11 cellular contexts compared by ENCODE assay signal in the genomic region with DNA sequence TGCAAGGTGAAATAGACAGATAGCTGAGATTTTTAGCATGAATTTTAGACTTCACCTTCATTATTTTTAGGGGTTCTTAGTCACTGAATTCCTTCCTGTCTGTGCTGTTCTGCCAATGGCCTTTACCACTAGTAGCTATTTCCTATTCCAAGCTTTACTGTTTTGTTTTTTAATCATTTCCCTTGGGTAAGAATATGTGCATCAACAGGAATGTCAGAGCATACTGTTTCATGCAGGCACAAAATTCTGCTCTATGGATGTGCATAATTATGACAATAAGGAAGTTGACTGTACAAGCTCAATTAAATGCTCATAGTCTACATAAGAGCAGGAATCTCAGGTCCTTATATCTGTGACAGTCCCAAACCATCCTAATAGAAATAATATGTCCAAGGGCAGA. TPM values are rescaled to one million over a fixed set of nuclear protein-coding genes. Genes with fewer than 3 reads are reported as not detected.
DNase-seq lines count a peak whose midpoint lies in the region; ATAC-seq and TF ChIP-seq lines count a peak whose summit lies in the region.
"Had no signal": no experiment of that assay in that cellular context is flagged by ENCODE, and none has a peak within 500 bp of the region (broad histone marks: within the 10 kb centered on the region; RNA-seq: fewer than 3 reads in every experiment).

No MANE protein-coding gene starts in this region.

- TF ChIP-seq CTCF in CD8-positive, alpha-beta T cell (IDR thresholded peaks at IDR 0.05) = no peak
- TF ChIP-seq CTCF in osteocyte (IDR thresholded peaks at IDR 0.05) = no peak
- no peak for TF ChIP-seq CTCF in lower leg skin (IDR thresholded peaks at IDR 0.05)

- CTCF ChIA-PET in CD8-positive, alpha-beta T cell (lab: Charles Lee) = interaction anchor here (0.6 to 7.3 kb wide), 9 partner anchors 21 to 167 kb away, joined by 3 to 72 read pairs (median 4); no protein-coding TSS in a partner anchor

- H3K36me3 ChIP-seq in CD8-positive, alpha-beta T cell (ENCODE audit: insufficient read depth, low read length) = peaks cover 37% of the 10 kb centered on the region

- no peak for DNase-seq in CD8-positive, alpha-beta T cell
- DNase-seq in LHCN-M2 (ENCODE audit: low read depth) = peak; percentile 37
- DNase-seq in dermis microvascular lymphatic vessel endothelial cell (ENCODE audit: low read depth in 2 of 2) = peak; percentile 72 to 86
- no peak for DNase-seq in osteocyte (ENCODE audit: extremely low spot score, unreplicated experiment)
- DNase-seq in lower leg skin (ENCODE audit: low spot score in 2 of 2) = no peak
- no peak for DNase-seq in GM19238 (ENCODE audit: insufficient read length, low spot score)
- DNase-seq: activated CD8-positive, alpha-beta memory T cell treated with anti-CD3 and anti-CD28 coated beads, Interleukin-2, amount 50 U/mL, for 4 hours; OCI-M1; posterior cingulate gyrus had no signal

- H3K4me1 ChIP-seq in CD8-positive, alpha-beta T cell (ENCODE audit: insufficient read depth, low read length) = peaks cover 53% of the 10 kb centered on the region

- H3K4me1 Mint-ChIP-seq in CD8-positive, alpha-beta T cell (ENCODE audit: low read depth) = peaks cover 60% of the 10 kb centered on the region
- H3K4me1 Mint-ChIP-seq in osteocyte (ENCODE audit: unreplicated experiment) = peaks cover 59% of the 10 kb centered on the region

- POLR2A ChIA-PET in CD8-positive, alpha-beta T cell (lab: Charles Lee) = interaction anchor here (0.6 to 6.6 kb wide), 6 partner anchors 9 to 75 kb away, joined by 3 to 85 read pairs (median 4); no protein-coding TSS in a partner anchor

- H3K9me3 ChIP-seq in CD8-positive, alpha-beta T cell (ENCODE audit: low read length) = no peaks in the 10 kb centered on the region

- no peak for TF ChIP-seq POLR2A in lower leg skin (IDR thresholded peaks at IDR 0.05)

- peak overlapping the region; percentile 98 for H3K4me3 Mint-ChIP-seq in CD8-positive, alpha-beta T cell
- H3K4me3 Mint-ChIP-seq in osteocyte (ENCODE audit: unreplicated experiment) = no peak overlapping the region

- H3K27me3 ChIP-seq in CD8-positive, alpha-beta T cell (ENCODE audit: insufficient read depth, low read length) = no peaks in the 10 kb centered on the region

- H3K27ac Mint-ChIP-seq in CD8-positive, alpha-beta T cell = peak overlapping the region; percentile 99
- peak overlapping the region; percentile 61 for H3K27ac Mint-ChIP-seq in osteocyte (ENCODE audit: unreplicated experiment)

- H3K36me3 Mint-ChIP-seq in CD8-positive, alpha-beta T cell = peaks cover 97% of the 10 kb centered on the region
- peaks cover 14% of the 10 kb centered on the region for H3K36me3 Mint-ChIP-seq in osteocyte (ENCODE audit: unreplicated experiment)

- no peak overlapping the region for H3K27ac ChIP-seq in CD8-positive, alpha-beta T cell (ENCODE audit: low read depth, low read length)

- intact Hi-C loops in CD8-positive, alpha-beta T cell (cut with DNase I, micrococcal nuclease) = loop anchor here in 1 of 2 experiments (1.0 to 5.0 kb wide), 2 partner anchors 10 to 70 kb away; no protein-coding TSS in a partner anchor
- intact Hi-C loops in lower leg skin (cut with DNase I; ENCODE audit: low total_unique reads) = no loop called here

- no peaks in the 10 kb centered on the region for H3K9me3 Mint-ChIP-seq in CD8-positive, alpha-beta T cell
- no peaks in the 10 kb centered on the region for H3K9me3 Mint-ChIP-seq in osteocyte (ENCODE audit: unreplicated experiment)

- peak overlapping the region; percentile 75 for H3K4me3 ChIP-seq in CD8-positive, alpha-beta T cell (ENCODE audit: low read depth, low read length)
- H3K4me3 ChIP-seq in lower leg skin (ENCODE audit: low read depth, poor library complexity, severe bottlenecking) = no peak overlapping the region

- no peaks in the 10 kb centered on the region for H3K27me3 Mint-ChIP-seq in CD8-positive, alpha-beta T cell (ENCODE audit: low read depth)
- H3K27me3 Mint-ChIP-seq in osteocyte (ENCODE audit: unreplicated experiment) = no peaks in the 10 kb centered on the region

- no peak for ATAC-seq in CD8-positive, alpha-beta T cell
- ATAC-seq in GM18867 (IDR thresholded peaks at IDR 0.05; ENCODE audit: unreplicated experiment) (no peak), GM21786 (IDR thresholded peaks at IDR 0.05; ENCODE audit: unreplicated experiment) (no peak)

RNA-seq across cellular contexts. Expression of gene TNFAIP3, which starts 5.0 kb away (rescaled TPM):
- 1,000 to 10,000 TPM; 3,739 to 3,807 TPM for total RNA-seq in CD8-positive, alpha-beta T cell
- total RNA-seq in LHCN-M2 (2014; rRNA removed) (2.4 TPM in 2 replicates), dermis microvascular lymphatic vessel endothelial cell (2.8 and 4.9 TPM in 2 replicates), osteocyte (12.0 and 17.4 TPM in 2 replicates), lower leg skin (10 to 100 TPM; 13.4 to 29.9 (median 26.2) TPM)
- 5.6 TPM for polyA plus RNA-seq in LHCN-M2 (2012)

Comparison
In these comparisons a context has a peak if more than half of its experiments do, and no peak if none do; other contexts are left out.
1. DNase-seq: peak in LHCN-M2 (single experiment) and dermis microvascular lymphatic vessel endothelial cell (2 of 2); none in CD8-positive, alpha-beta T cell (0 of 7), osteocyte (single experiment), lower leg skin (0 of 2) and GM19238 (single experiment).
2. RNA of gene TNFAIP3, which starts 5.0 kb away (total RNA-seq): 3,739 to 3,807 TPM in CD8-positive, alpha-beta T cell; 13.4 to 29.9 TPM in lower leg skin, 12.0 to 17.4 TPM in osteocyte, 2.8 to 4.9 TPM in dermis microvascular lymphatic vessel endothelial cell and 2.4 TPM in LHCN-M2; every median in the first group is over 100 times any median in the second.